Comparison of ENCODE assay signal across 8 cellular contexts in genomic region chr11:94731921-94732601, GRCh38. TPM values are rescaled to one million over a fixed set of nuclear protein-coding genes. Genes with fewer than 3 reads are reported as not detected.
A peak's percentile ranks its signal among the peaks of the same experiment; 100 is the strongest.
DNase-seq lines count a peak whose midpoint lies in the region; ATAC-seq and TF ChIP-seq lines count a peak whose summit lies in the region.

No MANE protein-coding gene starts in this region.

- H3K9me2 ChIP-seq in GM23338 (ENCODE audit: insufficient read depth) = no peaks in the 10 kb centered on the region

- H3F3A ChIP-seq in GM23338 (replicated peaks; ENCODE audit: low read depth) = peaks cover 13% of the 10 kb centered on the region; the same call in 1 of the 2 replicates

- no peaks in the 10 kb centered on the region for H3K79me2 ChIP-seq in GM23338 (replicated peaks; ENCODE audit: insufficient read depth)

- peaks cover 7% of the 10 kb centered on the region for H3K27me3 Mint-ChIP-seq in GM23338 (ENCODE audit: insufficient read depth, low read depth, poor library complexity)

- H3K9me3 Mint-ChIP-seq in GM23338 = no peaks in the 10 kb centered on the region

- H3K4me1 ChIP-seq in GM23338 (ENCODE audit: insufficient read depth) (peaks cover 55% of the 10 kb centered on the region), gastrocnemius medialis (peaks cover 18 to 33% of the 10 kb centered on the region in 2 donors)

- no peaks in the 10 kb centered on the region for H3K27me3 ChIP-seq in GM23338 (ENCODE audit: insufficient read depth)
- no peaks in the 10 kb centered on the region for H3K27me3 ChIP-seq in gastrocnemius medialis

- TF ChIP-seq CTCF in GM23338 (conservative IDR thresholded peaks at IDR 0.05; ENCODE audit: low read depth in 2 of 2) = no peak
- no peak for TF ChIP-seq CTCF in fibroblast of the aortic adventitia (IDR thresholded peaks at IDR 0.05; ENCODE audit: insufficient read depth, low read length)
- no peak for TF ChIP-seq CTCF in gastrocnemius medialis (IDR thresholded peaks at IDR 0.05 in 4 of 5, conservative IDR thresholded peaks at IDR 0.05 in 1 of 5)

- no peaks in the 10 kb centered on the region for H4K20me1 ChIP-seq in GM23338 (replicated peaks; ENCODE audit: insufficient read depth)

- H3K36me3 ChIP-seq in GM23338 (ENCODE audit: insufficient read depth) (no peaks in the 10 kb centered on the region), gastrocnemius medialis (peaks cover 0 to 6% of the 10 kb centered on the region in 2 donors)

- H3K4me3 ChIP-seq in GM23338 (no peak overlapping the region), fibroblast of the aortic adventitia (ENCODE audit: low read depth, low read length) (no peak overlapping the region), gastrocnemius medialis (no peak overlapping the region)

- ATAC-seq in GM23338 (no peak), gastrocnemius medialis (peak; percentile 65 to 79), HG03039 (IDR thresholded peaks at IDR 0.05; ENCODE audit: unreplicated experiment) (no peak), HG02798 (IDR thresholded peaks at IDR 0.05; ENCODE audit: poor library complexity, unreplicated experiment) (no peak), HG02623 (IDR thresholded peaks at IDR 0.05; ENCODE audit: unreplicated experiment) (no peak)

- H3K27ac ChIP-seq in GM23338 (ENCODE audit: low read depth) = no peak overlapping the region
- peak overlapping the region; percentile 41 to 79 (median 71) for H3K27ac ChIP-seq in gastrocnemius medialis

- H3K36me3 Mint-ChIP-seq in GM23338 (ENCODE audit: low read depth) = no peaks in the 10 kb centered on the region

- 0 out of 2 replicates have a peak overlapping the region, but pooled peaks have one; percentile 23 for H3K4me2 ChIP-seq in GM23338

- H3K27ac Mint-ChIP-seq in GM23338 = no peak overlapping the region

- in situ Hi-C loops in gastrocnemius medialis (cut with MboI; ENCODE audit: low sequenced_read_pairs in 4 of 4) = no loop called here

- TF ChIP-seq POLR2A in gastrocnemius medialis (IDR thresholded peaks at IDR 0.05) = no peak

- no peak for DNase-seq in GM23338 (ENCODE audit: low spot score)
- DNase-seq in SK-N-DZ (ENCODE audit: low spot score) = peak; percentile 54
- DNase-seq in fibroblast of the aortic adventitia (ENCODE audit: low read depth) = peak; percentile 74
- peak in 1 of 2 donors; percentile 30 for DNase-seq in gastrocnemius medialis
- DNase-seq in NCI-H2107 treated with DMSO at 0.1 percent for 48 hours (lab: John Stamatoyannopoulos, UW; ENCODE audit: unreplicated experiment) = no peak

- peaks cover 56% of the 10 kb centered on the region for H3K4me1 Mint-ChIP-seq in GM23338

- no peak overlapping the region for H3K4me3 Mint-ChIP-seq in GM23338

- peak overlapping the region; percentile 48 for H2AFZ ChIP-seq in GM23338

- intact Hi-C loops in gastrocnemius medialis (cut with DNase I; ENCODE audit: low total_unique reads) = loop anchor here (5.0 kb wide), 1 partner anchor 75 kb away; no protein-coding TSS in a partner anchor

- H3K9me3 ChIP-seq in gastrocnemius medialis = no peaks in the 10 kb centered on the region

TF ChIP-seq in GM23338, 12 proteins besides CTCF, POLR2A, EP300 and RAD21:
- TF ChIP-seq CREB1 (CRISPR knock-in tag; IDR thresholded peaks at IDR 0.05; ENCODE audit: low read depth) (no peak), JUNB (IDR thresholded peaks at IDR 0.05; ENCODE audit: unreplicated experiment) (no peak)
- TF ChIP-seq, protein P1, sequence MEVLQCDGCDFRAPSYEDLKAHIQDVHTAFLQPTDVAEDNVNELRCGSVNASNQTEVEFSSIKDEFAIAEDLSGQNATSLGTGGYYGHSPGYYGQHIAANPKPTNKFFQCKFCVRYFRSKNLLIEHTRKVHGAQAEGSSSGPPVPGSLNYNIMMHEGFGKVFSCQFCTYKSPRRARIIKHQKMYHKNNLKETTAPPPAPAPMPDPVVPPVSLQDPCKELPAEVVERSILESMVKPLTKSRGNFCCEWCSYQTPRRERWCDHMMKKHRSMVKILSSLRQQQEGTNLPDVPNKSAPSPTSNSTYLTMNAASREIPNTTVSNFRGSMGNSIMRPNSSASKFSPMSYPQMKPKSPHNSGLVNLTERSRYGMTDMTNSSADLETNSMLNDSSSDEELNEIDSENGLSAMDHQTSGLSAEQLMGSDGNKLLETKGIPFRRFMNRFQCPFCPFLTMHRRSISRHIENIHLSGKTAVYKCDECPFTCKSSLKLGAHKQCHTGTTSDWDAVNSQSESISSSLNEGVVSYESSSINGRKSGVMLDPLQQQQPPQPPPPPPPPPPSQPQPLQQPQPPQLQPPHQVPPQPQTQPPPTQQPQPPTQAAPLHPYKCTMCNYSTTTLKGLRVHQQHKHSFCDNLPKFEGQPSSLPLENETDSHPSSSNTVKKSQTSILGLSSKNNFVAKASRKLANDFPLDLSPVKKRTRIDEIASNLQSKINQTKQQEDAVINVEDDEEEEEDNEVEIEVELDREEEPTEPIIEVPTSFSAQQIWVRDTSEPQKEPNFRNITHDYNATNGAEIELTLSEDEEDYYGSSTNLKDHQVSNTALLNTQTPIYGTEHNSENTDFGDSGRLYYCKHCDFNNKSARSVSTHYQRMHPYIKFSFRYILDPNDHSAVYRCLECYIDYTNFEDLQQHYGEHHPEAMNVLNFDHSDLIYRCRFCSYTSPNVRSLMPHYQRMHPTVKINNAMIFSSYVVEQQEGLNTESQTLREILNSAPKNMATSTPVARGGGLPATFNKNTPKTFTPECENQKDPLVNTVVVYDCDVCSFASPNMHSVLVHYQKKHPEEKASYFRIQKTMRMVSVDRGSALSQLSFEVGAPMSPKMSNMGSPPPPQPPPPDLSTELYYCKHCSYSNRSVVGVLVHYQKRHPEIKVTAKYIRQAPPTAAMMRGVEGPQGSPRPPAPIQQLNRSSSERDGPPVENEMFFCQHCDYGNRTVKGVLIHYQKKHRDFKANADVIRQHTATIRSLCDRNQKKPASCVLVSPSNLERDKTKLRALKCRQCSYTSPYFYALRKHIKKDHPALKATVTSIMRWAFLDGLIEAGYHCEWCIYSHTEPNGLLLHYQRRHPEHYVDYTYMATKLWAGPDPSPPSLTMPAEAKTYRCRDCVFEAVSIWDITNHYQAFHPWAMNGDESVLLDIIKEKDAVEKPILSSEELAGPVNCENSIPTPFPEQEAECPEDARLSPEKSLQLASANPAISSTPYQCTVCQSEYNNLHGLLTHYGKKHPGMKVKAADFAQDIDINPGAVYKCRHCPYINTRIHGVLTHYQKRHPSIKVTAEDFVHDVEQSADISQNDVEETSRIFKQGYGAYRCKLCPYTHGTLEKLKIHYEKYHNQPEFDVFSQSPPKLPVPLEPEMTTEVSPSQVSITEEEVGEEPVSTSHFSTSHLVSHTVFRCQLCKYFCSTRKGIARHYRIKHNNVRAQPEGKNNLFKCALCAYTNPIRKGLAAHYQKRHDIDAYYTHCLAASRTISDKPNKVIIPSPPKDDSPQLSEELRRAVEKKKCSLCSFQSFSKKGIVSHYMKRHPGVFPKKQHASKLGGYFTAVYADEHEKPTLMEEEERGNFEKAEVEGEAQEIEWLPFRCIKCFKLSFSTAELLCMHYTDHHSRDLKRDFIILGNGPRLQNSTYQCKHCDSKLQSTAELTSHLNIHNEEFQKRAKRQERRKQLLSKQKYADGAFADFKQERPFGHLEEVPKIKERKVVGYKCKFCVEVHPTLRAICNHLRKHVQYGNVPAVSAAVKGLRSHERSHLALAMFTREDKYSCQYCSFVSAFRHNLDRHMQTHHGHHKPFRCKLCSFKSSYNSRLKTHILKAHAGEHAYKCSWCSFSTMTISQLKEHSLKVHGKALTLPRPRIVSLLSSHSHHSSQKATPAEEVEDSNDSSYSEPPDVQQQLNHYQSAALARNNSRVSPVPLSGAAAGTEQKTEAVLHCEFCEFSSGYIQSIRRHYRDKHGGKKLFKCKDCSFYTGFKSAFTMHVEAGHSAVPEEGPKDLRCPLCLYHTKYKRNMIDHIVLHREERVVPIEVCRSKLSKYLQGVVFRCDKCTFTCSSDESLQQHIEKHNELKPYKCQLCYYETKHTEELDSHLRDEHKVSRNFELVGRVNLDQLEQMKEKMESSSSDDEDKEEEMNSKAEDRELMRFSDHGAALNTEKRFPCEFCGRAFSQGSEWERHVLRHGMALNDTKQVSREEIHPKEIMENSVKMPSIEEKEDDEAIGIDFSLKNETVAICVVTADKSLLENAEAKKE (CRISPR knock-in tag; IDR thresholded peaks at IDR 0.05) = no peak

RNA-seq across cellular contexts. Expression of gene AMOTL1, which starts 36.1 kb away (rescaled TPM):
- total RNA-seq in GM23338 (2014; rRNA removed; shearing (Covaris generic)) = 18.7 TPM in 2 replicates
- polyA plus RNA-seq in GM23338 (2016; fragmentation: Nextera tagmentation; extraction: Ambion mirVana) = 4.1 and 4.3 TPM in 2 replicates
- polyA plus RNA-seq in SK-N-DZ (2014; cell fraction: cytosol; rRNA removed) = 29.1 and 29.3 TPM in 2 replicates
- 22.3 and 29.8 TPM in 2 replicates for polyA plus RNA-seq in SK-N-DZ (2014; cell fraction: nucleus; rRNA removed)
- 29.4 and 64.7 TPM in 2 replicates for total RNA-seq in fibroblast of the aortic adventitia (ENCODE audit: low replicate concordance)
- 100 to 1,000 TPM; 150 to 393 (median 244) TPM for total RNA-seq in gastrocnemius medialis

Comparison
In these comparisons a context has a peak if more than half of its experiments do, and no peak if none do; other contexts are left out.
1. ATAC-seq: peak in gastrocnemius medialis (2 of 2); none in GM23338 (single experiment), HG03039 (single experiment), HG02798 (single experiment) and HG02623 (single experiment).
2. DNase-seq: peak in SK-N-DZ (single experiment) and fibroblast of the aortic adventitia (single experiment); none in GM23338 (single experiment) and NCI-H2107 treated with DMSO at 0.1 percent for 48 hours (single experiment).